Comparison of ENCODE assay signal across 33 cellular contexts in the genomic region with DNA sequence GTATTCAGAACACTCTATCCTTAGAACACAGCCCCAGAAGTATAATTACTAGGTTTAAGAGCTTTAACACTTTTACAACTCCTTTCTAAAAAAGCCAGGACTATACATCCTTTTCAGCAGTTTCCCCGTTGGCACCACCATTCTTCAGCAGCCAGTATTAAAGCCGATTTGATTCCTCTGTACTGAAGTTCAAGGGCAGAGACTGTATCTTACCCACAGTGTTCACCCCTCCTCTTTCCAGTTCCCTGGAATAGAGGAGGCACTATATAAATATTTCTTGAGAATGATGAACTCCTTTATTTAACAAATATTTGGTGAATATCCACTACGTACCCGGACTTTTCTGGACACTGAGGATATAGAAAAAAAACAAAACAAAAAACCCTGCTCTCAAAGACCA.
"Had no signal": no experiment of that assay in that cellular context is flagged by ENCODE, and none has a peak within 500 bp of the region (broad histone marks: within the 10 kb centered on the region; RNA-seq: fewer than 3 reads in every experiment).

No MANE protein-coding gene starts in this region.

- H3K4me3 ChIP-seq: ascending aorta, K562, Peyer's patch, SJCRH30, SK-N-MC had no signal

- H3K27me3 Mint-ChIP-seq: activated CD4-positive, alpha-beta memory T cell treated with anti-CD3 and anti-CD28 coated beads, Interleukin-2, amount 10 ng/mL, durations not matched to agents 7 days and 5 days; activated CD8-positive, alpha-beta memory T cell treated with anti-CD3 and anti-CD28 coated beads, Interleukin-2, amount 10 ng/mL, durations not matched to agents 7 days and 5 days; activated naive CD8-positive, alpha-beta T cell treated with anti-CD3 and anti-CD28 coated beads, Interleukin-2, amount 10 ng/mL, durations not matched to agents 7 days and 5 days had no signal

- H3K36me3 ChIP-seq: ascending aorta, Peyer's patch had no signal

- H3K9me3 Mint-ChIP-seq: activated CD4-positive, alpha-beta memory T cell treated with anti-CD3 and anti-CD28 coated beads, Interleukin-2, amount 10 ng/mL, durations not matched to agents 7 days and 5 days; activated naive CD8-positive, alpha-beta T cell treated with anti-CD3 and anti-CD28 coated beads, Interleukin-2, amount 10 ng/mL, durations not matched to agents 7 days and 5 days had no signal

- H3K27ac Mint-ChIP-seq: activated CD4-positive, alpha-beta memory T cell treated with anti-CD3 and anti-CD28 coated beads, Interleukin-2, amount 10 ng/mL, durations not matched to agents 7 days and 5 days; activated CD8-positive, alpha-beta memory T cell treated with anti-CD3 and anti-CD28 coated beads, Interleukin-2, amount 10 ng/mL, durations not matched to agents 7 days and 5 days; activated naive CD8-positive, alpha-beta T cell treated with anti-CD3 and anti-CD28 coated beads, Interleukin-2, amount 10 ng/mL, durations not matched to agents 7 days and 5 days had no signal

- H3K4me3 Mint-ChIP-seq: activated CD4-positive, alpha-beta memory T cell treated with anti-CD3 and anti-CD28 coated beads, Interleukin-2, amount 10 ng/mL, durations not matched to agents 7 days and 5 days; activated CD8-positive, alpha-beta memory T cell treated with anti-CD3 and anti-CD28 coated beads, Interleukin-2, amount 10 ng/mL, durations not matched to agents 7 days and 5 days; activated naive CD8-positive, alpha-beta T cell treated with anti-CD3 and anti-CD28 coated beads, Interleukin-2, amount 10 ng/mL, durations not matched to agents 7 days and 5 days had no signal

- H3K27ac ChIP-seq: ascending aorta, Peyer's patch, RWPE1, SJCRH30, SK-N-MC, WERI-Rb-1 had no signal

- ATAC-seq: activated CD8-positive, alpha-beta memory T cell treated with anti-CD3 and anti-CD28 coated beads, Interleukin-2, amount 10 ng/mL, durations not matched to agents 7 days and 5 days; PC-3 had no signal

- H3K27me3 ChIP-seq: ascending aorta, Peyer's patch, SJCRH30 had no signal

- DNase-seq: activated CD4-positive, alpha-beta memory T cell treated with anti-CD3 and anti-CD28 coated beads, Interleukin-2, amount 10 ng/mL, durations not matched to agents 7 days and 5 days; activated CD4-positive, alpha-beta T cell treated with anti-CD3 and anti-CD28 coated beads for 1 hour; activated CD4-positive, alpha-beta T cell treated with anti-CD3 and anti-CD28 coated beads for 48 hours; activated CD4-positive, CD25-positive, alpha-beta regulatory T cell; activated CD8-positive, alpha-beta memory T cell treated with anti-CD3 and anti-CD28 coated beads for 24 hours; activated CD8-positive, alpha-beta memory T cell treated with anti-CD3 and anti-CD28 coated beads, Interleukin-2, amount 10 ng/mL, durations not matched to agents 7 days and 5 days; activated CD8-positive, alpha-beta memory T cell treated with anti-CD3 and anti-CD28 coated beads, Interleukin-2, amount 50 U/mL, for 48 hours; activated effector memory CD4-positive, alpha-beta T cell treated with Interleukin-2 at 50 U/mL for 16 hours; activated naive CD4-positive, alpha-beta T cell; activated naive CD4-positive, alpha-beta T cell treated with anti-CD3 and anti-CD28 coated beads, Interleukin-2, amount 50 U/mL, for 16 hours; activated naive CD8-positive, alpha-beta T cell treated with anti-CD3 and anti-CD28 coated beads, Interleukin-2, amount 10 ng/mL, durations not matched to agents 7 days and 5 days; activated T-cell treated with anti-CD3 and anti-CD28 coated beads, Interleukin-2, amount 50 U/mL, for 48 hours; amygdala; NCI-H1105; NCI-H1417 treated with DMSO at 0.1 percent for 48 hours; NCI-H1694; NCI-H1930; NCI-H2081 treated with DMSO at 0.1 percent for 48 hours; NCI-H2171; NCI-H510A; NCI-H526; NCI-H748 treated with DMSO at 0.1 percent for 48 hours; NK-92 treated with Interleukin-12 subunit alpha and Interleukin-12 subunit beta, amount 100 ng/mL, for 24 hours; PC-3; Peyer's patch; SHP77; SJCRH30; T1000; WERI-Rb-1 had no signal

- H3K4me1 ChIP-seq: SJCRH30 had no signal

- H3K9me3 ChIP-seq: ascending aorta, Peyer's patch, SJCRH30 had no signal
